ENCODE assay signal across 7 cellular contexts in the genomic region with DNA sequence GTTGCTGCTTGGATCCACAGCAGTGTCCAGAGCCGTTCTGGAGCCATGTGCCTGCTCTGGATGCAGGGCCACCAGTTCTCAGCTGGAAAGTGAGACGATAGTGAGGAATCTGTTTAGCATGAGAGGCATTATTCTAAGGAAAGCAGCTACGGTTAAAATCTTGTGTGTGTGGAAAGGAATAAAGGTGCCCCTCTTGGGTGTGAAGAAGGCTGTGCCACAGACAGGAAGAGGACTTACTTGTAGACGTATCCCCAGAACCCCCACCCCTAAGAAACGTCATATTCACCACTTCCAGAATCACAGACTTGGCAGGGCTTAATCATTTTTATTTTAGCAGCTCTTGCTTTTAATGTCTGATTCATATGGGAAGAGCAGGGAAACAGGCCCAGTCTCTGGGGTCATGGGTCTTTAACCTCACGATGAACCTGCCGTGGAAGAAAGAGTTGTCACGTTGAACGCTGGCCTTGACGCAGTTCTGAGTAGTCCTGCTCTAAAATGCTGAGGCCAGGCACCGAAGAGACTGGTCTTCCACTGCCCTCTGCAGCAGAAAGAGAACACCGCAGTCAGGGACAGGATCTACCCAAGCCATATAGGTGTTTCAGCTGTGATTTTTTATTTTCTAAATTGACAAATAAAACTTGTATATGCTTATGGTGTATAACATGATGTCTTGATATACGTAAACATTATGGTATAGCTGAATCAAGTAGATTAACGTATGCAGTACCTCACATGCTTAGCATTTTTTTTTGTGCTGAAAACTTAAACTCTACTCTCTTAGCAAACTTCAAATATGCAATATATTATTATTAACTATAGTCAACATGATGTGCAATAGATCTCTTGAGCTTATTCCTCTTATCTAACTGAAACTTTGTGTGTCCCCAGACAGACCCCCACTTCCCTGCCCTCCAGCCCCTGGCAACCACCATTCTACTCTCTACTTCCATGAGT. TPM values are rescaled to one million over a fixed set of nuclear protein-coding genes. Genes with fewer than 3 reads are reported as not detected.
DNase-seq lines count a peak whose midpoint lies in the region; ATAC-seq and TF ChIP-seq lines count a peak whose summit lies in the region.

No MANE protein-coding gene starts in this region.

- H3K27me3 ChIP-seq in dorsolateral prefrontal cortex, result no peaks in the 10 kb centered on the region

- DNase-seq in NCI-H2029 treated with DMSO at 0.1 percent for 48 hours (lab: John Stamatoyannopoulos, UW) (peak; percentile 26), dorsolateral prefrontal cortex (peak in 9 of 10 donors; percentile 43 to 84 (median 69)), medulla oblongata (ENCODE audit: extremely low spot score) (peak; percentile 80)
- DNase-seq in activated CD4-positive, alpha-beta T cell treated with anti-CD3 and anti-CD28 coated beads for 4 hours, result peak; percentile 8 to 34
- DNase-seq in stimulated activated CD8-positive, alpha-beta memory T cell treated with anti-CD3 and anti-CD28 coated beads, Interleukin-4, amount 100 ng/mL, for 48 hours, result peak; percentile 46

- ATAC-seq in HG02571 (IDR thresholded peaks at IDR 0.05; ENCODE audit: unreplicated experiment), result peak; percentile 90

- H3K27ac ChIP-seq in dorsolateral prefrontal cortex, result peak overlapping the region in 3 of 59 donors; percentile 5 to 58 (median 14)

- H3K4me3 ChIP-seq in GM12875 (ENCODE audit: low read depth, low read length) (no peak overlapping the region), dorsolateral prefrontal cortex (peak overlapping the region in 56 of 59 donors; percentile 2 to 65 (median 46))

- TF ChIP-seq CTCF in GM12875 (IDR thresholded peaks at IDR 0.05; ENCODE audit: borderline replicate concordance, insufficient read depth, low read depth, low read length) (peak; percentile 75), dorsolateral prefrontal cortex (IDR thresholded peaks at IDR 0.05 in 54 of 56, conservative IDR thresholded peaks at IDR 0.05 in 2 of 56; ENCODE audit: low read depth in 1 of 56, partially characterized antibody in 56 of 56) (peak in 55 of 56 donors; percentile 43 to 82 (median 69))

- intact Hi-C loops in dorsolateral prefrontal cortex (cut with DNase I), result loop anchor here (5.0 to 10.0 kb wide), 2 partner anchors 281 to 283 kb away; no protein-coding TSS in a partner anchor

RNA-seq across cellular contexts. Expression of gene CARTPT, which starts 38.8 kb away (rescaled TPM):
- total RNA-seq in dorsolateral prefrontal cortex, result 100 to 1,000 TPM in 8 of 120 experiments, 10 to 100 TPM in 99, 1 to 10 TPM in 12, not detected in 1; 1.2 to 185 (median 34.1) TPM

Comparison
In these comparisons a context has a peak if more than half of its experiments do, and no peak if none do; other contexts are left out.
1. DNase-seq: peak in every context shown above with its lines; median percentile 80 in medulla oblongata; 69 in dorsolateral prefrontal cortex; 46 in stimulated activated CD8-positive, alpha-beta memory T cell treated with anti-CD3 and anti-CD28 coated beads, Interleukin-4, amount 100 ng/mL, for 48 hours; 26 in NCI-H2029 treated with DMSO at 0.1 percent for 48 hours; 21 in activated CD4-positive, alpha-beta T cell treated with anti-CD3 and anti-CD28 coated beads for 4 hours.